Comparison of ENCODE assay signal across 17 cellular contexts in genomic region chr1:7403265-7404045, GRCh38.
A peak's percentile ranks its signal among the peaks of the same experiment; 100 is the strongest.
DNase-seq lines count a peak whose midpoint lies in the region; ATAC-seq and TF ChIP-seq lines count a peak whose summit lies in the region.
"Had no signal": no experiment of that assay in that cellular context is flagged by ENCODE, and none has a peak within 500 bp of the region (broad histone marks: within the 10 kb centered on the region; RNA-seq: fewer than 3 reads in every experiment).

No MANE protein-coding gene starts in this region.

- intact Hi-C loops in activated CD8-positive, alpha-beta T cell treated with anti-CD3 and anti-CD28 coated beads for 36 hours (cut with micrococcal nuclease): no loop called here

- no peak overlapping the region for H3K27ac ChIP-seq in suprapubic skin
- no peak overlapping the region for H3K27ac ChIP-seq in RWPE1
- H3K27ac ChIP-seq: gastroesophageal sphincter had no signal

- TF ChIP-seq EP300 in suprapubic skin (IDR thresholded peaks at IDR 0.05): no peak

- peaks cover 9% of the 10 kb centered on the region for H3K9me3 Mint-ChIP-seq in activated CD8-positive, alpha-beta T cell treated with anti-CD3 and anti-CD28 coated beads for 36 hours
- no peaks in the 10 kb centered on the region for H3K9me3 Mint-ChIP-seq in activated CD8-positive, alpha-beta T cell treated with anti-CD3 and anti-CD28 coated beads, Interleukin-2, amount 10 ng/mL, durations not matched to agents 7 days and 5 days (ENCODE audit: insufficient read depth)

- H3K27me3 Mint-ChIP-seq in activated CD8-positive, alpha-beta T cell treated with anti-CD3 and anti-CD28 coated beads for 36 hours: peaks cover 7% of the 10 kb centered on the region
- H3K27me3 Mint-ChIP-seq in activated CD8-positive, alpha-beta T cell treated with anti-CD3 and anti-CD28 coated beads, Interleukin-2, amount 10 ng/mL, durations not matched to agents 7 days and 5 days (ENCODE audit: low read depth): peaks cover 8% of the 10 kb centered on the region

- H3K27me3 ChIP-seq in suprapubic skin: no peaks in the 10 kb centered on the region
- H3K27me3 ChIP-seq: gastroesophageal sphincter had no signal

- peak; percentile 45 for ATAC-seq in activated CD8-positive, alpha-beta T cell treated with anti-CD3 and anti-CD28 coated beads for 36 hours
- ATAC-seq in activated CD8-positive, alpha-beta T cell treated with anti-CD3 and anti-CD28 coated beads, Interleukin-2, amount 10 ng/mL, durations not matched to agents 7 days and 5 days: no peak
- ATAC-seq: activated naive CD8-positive, alpha-beta T cell treated with anti-CD3 and anti-CD28 coated beads, Interleukin-2, amount 50 U/mL, for 24 hours; gastroesophageal sphincter had no signal

- H3K4me1 Mint-ChIP-seq in activated CD8-positive, alpha-beta T cell treated with anti-CD3 and anti-CD28 coated beads for 36 hours (ENCODE audit: low read depth): no peaks in the 10 kb centered on the region
- no peaks in the 10 kb centered on the region for H3K4me1 Mint-ChIP-seq in activated CD8-positive, alpha-beta T cell treated with anti-CD3 and anti-CD28 coated beads, Interleukin-2, amount 10 ng/mL, durations not matched to agents 7 days and 5 days (ENCODE audit: low read depth)
- H3K4me1 Mint-ChIP-seq: activated naive CD8-positive, alpha-beta T cell treated with anti-CD3 and anti-CD28 coated beads, Interleukin-2, amount 50 U/mL, for 24 hours; CD8-positive, alpha-beta memory T cell had no signal

- H3K4me3 Mint-ChIP-seq in activated CD8-positive, alpha-beta T cell treated with anti-CD3 and anti-CD28 coated beads for 36 hours: no peak overlapping the region
- no peak overlapping the region for H3K4me3 Mint-ChIP-seq in activated CD8-positive, alpha-beta T cell treated with anti-CD3 and anti-CD28 coated beads, Interleukin-2, amount 10 ng/mL, durations not matched to agents 7 days and 5 days
- H3K4me3 Mint-ChIP-seq: activated naive CD8-positive, alpha-beta T cell treated with anti-CD3 and anti-CD28 coated beads, Interleukin-2, amount 50 U/mL, for 24 hours; CD8-positive, alpha-beta memory T cell; mesothelial cell of epicardium had no signal

- WGBS in suprapubic skin: 91% methylated on average over 9 of the region's 12 CpGs

- no peaks in the 10 kb centered on the region for H3K9me3 ChIP-seq in suprapubic skin

- no peaks in the 10 kb centered on the region for H3K36me3 ChIP-seq in suprapubic skin
- H3K36me3 ChIP-seq: gastroesophageal sphincter had no signal

- no peak for DNase-seq in activated CD8-positive, alpha-beta T cell treated with anti-CD3 and anti-CD28 coated beads for 36 hours
- DNase-seq in activated CD8-positive, alpha-beta T cell treated with anti-CD3 and anti-CD28 coated beads, Interleukin-2, amount 10 ng/mL, durations not matched to agents 7 days and 5 days: no peak
- peak; percentile 37 for DNase-seq in NCI-H226
- peak; percentile 25 for DNase-seq in iris pigment epithelial cell (ENCODE audit: low read depth)
- DNase-seq in suprapubic skin (ENCODE audit: low spot score in 2 of 2): peak; percentile 37 to 47
- no peak for DNase-seq in amniotic stem cell (lab: John Stamatoyannopoulos, UW)
- no peak for DNase-seq in RWPE1 (ENCODE audit: low spot score)
- no peak for DNase-seq in foreskin melanocyte
- DNase-seq: activated naive CD8-positive, alpha-beta T cell treated with anti-CD3 and anti-CD28 coated beads, Interleukin-2, amount 50 U/mL, for 24 hours; CD8-positive, alpha-beta memory T cell; Karpas-422; NCI-H1436 treated with DMSO at 0.1 percent for 48 hours; NCI-H510A treated with DMSO at 0.1 percent for 48 hours; nucleus accumbens; stimulated activated naive CD4-positive, alpha-beta T cell treated with Interleukin-2 at 50 U/mL for 16 hours had no signal

- no peaks in the 10 kb centered on the region for H3K36me3 Mint-ChIP-seq in activated CD8-positive, alpha-beta T cell treated with anti-CD3 and anti-CD28 coated beads for 36 hours (ENCODE audit: low read depth)
- no peaks in the 10 kb centered on the region for H3K36me3 Mint-ChIP-seq in activated CD8-positive, alpha-beta T cell treated with anti-CD3 and anti-CD28 coated beads, Interleukin-2, amount 10 ng/mL, durations not matched to agents 7 days and 5 days (ENCODE audit: low read depth)
- H3K36me3 Mint-ChIP-seq: CD8-positive, alpha-beta memory T cell; mesothelial cell of epicardium had no signal

- TF ChIP-seq POLR2A in suprapubic skin (IDR thresholded peaks at IDR 0.05): no peak

- no peak overlapping the region for H3K27ac Mint-ChIP-seq in activated CD8-positive, alpha-beta T cell treated with anti-CD3 and anti-CD28 coated beads for 36 hours
- H3K27ac Mint-ChIP-seq in activated CD8-positive, alpha-beta T cell treated with anti-CD3 and anti-CD28 coated beads, Interleukin-2, amount 10 ng/mL, durations not matched to agents 7 days and 5 days: no peak overlapping the region
- H3K27ac Mint-ChIP-seq: activated naive CD8-positive, alpha-beta T cell treated with anti-CD3 and anti-CD28 coated beads, Interleukin-2, amount 50 U/mL, for 24 hours; CD8-positive, alpha-beta memory T cell; mesothelial cell of epicardium had no signal

- POLR2A ChIA-PET in activated CD8-positive, alpha-beta T cell treated with anti-CD3 and anti-CD28 coated beads for 36 hours (lab: Charles Lee): no interaction called here
- POLR2A ChIA-PET in activated CD8-positive, alpha-beta T cell treated with anti-CD3 and anti-CD28 coated beads, Interleukin-2, amount 10 ng/mL, durations not matched to agents 7 days and 5 days (lab: Charles Lee): no interaction called here
- POLR2A ChIA-PET in RWPE1 (lab: Yijun Ruan, JAX; ENCODE audit: low non-redundant PET): no interaction called here

- H3K4me3 ChIP-seq in suprapubic skin: no peak overlapping the region
- H3K4me3 ChIP-seq: gastroesophageal sphincter had no signal

- H3K4me1 ChIP-seq in suprapubic skin: no peaks in the 10 kb centered on the region

- CTCF ChIA-PET in activated CD8-positive, alpha-beta T cell treated with anti-CD3 and anti-CD28 coated beads for 36 hours (lab: Charles Lee): no interaction called here
- CTCF ChIA-PET in activated CD8-positive, alpha-beta T cell treated with anti-CD3 and anti-CD28 coated beads, Interleukin-2, amount 10 ng/mL, durations not matched to agents 7 days and 5 days (lab: Charles Lee): no interaction called here
- CTCF ChIA-PET in RWPE1 (lab: Yijun Ruan, JAX): interaction anchor here (0.6 kb wide), 1 partner anchor 157 kb away, joined by 3 read pairs; no protein-coding TSS in a partner anchor

- no peak for TF ChIP-seq CTCF in activated CD8-positive, alpha-beta T cell treated with anti-CD3 and anti-CD28 coated beads for 36 hours (IDR thresholded peaks at IDR 0.05)
- no peak for TF ChIP-seq CTCF in suprapubic skin (IDR thresholded peaks at IDR 0.05)
- TF ChIP-seq CTCF in RWPE1 (conservative IDR thresholded peaks at IDR 0.05; ENCODE audit: low read depth): no peak

Comparison
In these comparisons a context has a peak if more than half of its experiments do, and no peak if none do; other contexts are left out.
1. DNase-seq: peak in NCI-H226 (single experiment), iris pigment epithelial cell (single experiment) and suprapubic skin (2 of 2); none in activated CD8-positive, alpha-beta T cell treated with anti-CD3 and anti-CD28 coated beads for 36 hours (single experiment), activated CD8-positive, alpha-beta T cell treated with anti-CD3 and anti-CD28 coated beads, Interleukin-2, amount 10 ng/mL, durations not matched to agents 7 days and 5 days (single experiment), amniotic stem cell (single experiment), RWPE1 (single experiment) and foreskin melanocyte (single experiment).